ENCODE assay signal across 9 cellular contexts in genomic region chr2:112483821-112484220, GRCh38. TPM values are rescaled to one million over a fixed set of nuclear protein-coding genes. Genes with fewer than 3 reads are reported as not detected.
A peak's percentile ranks its signal among the peaks of the same experiment; 100 is the strongest.
DNase-seq lines count a peak whose midpoint lies in the region; ATAC-seq, FAIRE-seq and TF ChIP-seq lines count a peak whose summit lies in the region.
"Had no signal": no experiment of that assay in that cellular context is flagged by ENCODE, and none has a peak within 500 bp of the region (broad histone marks: within the 10 kb centered on the region; RNA-seq: fewer than 3 reads in every experiment).

No MANE protein-coding gene starts in this region.

- H3K79me2 ChIP-seq in endothelial cell of umbilical vein (ENCODE audit: control insufficient read depth, insufficient read depth, low read length) (peaks cover 52% of the 10 kb centered on the region), smooth muscle cell (ENCODE audit: low read depth) (peaks cover 30% of the 10 kb centered on the region)

- no peaks in the 10 kb centered on the region for H3K9me1 ChIP-seq in endothelial cell of umbilical vein (replicated peaks; ENCODE audit: control insufficient read depth, extremely low read depth, insufficient read depth, low read length)

- H3K4me3 Mint-ChIP-seq in activated CD4-positive, alpha-beta T cell treated with anti-CD3 and anti-CD28 coated beads, Interleukin-2, amount 10 ng/mL, durations not matched to agents 7 days and 5 days = peak overlapping the region; percentile 93

- CTCF ChIA-PET in activated CD4-positive, alpha-beta T cell treated with anti-CD3 and anti-CD28 coated beads, Interleukin-2, amount 10 ng/mL, durations not matched to agents 7 days and 5 days (lab: Charles Lee) = interaction anchor here (0.7 to 1.6 kb wide), 4 partner anchors 10 to 313 kb away, joined by 3 to 4 read pairs (median 3); no protein-coding TSS in a partner anchor
- CTCF ChIA-PET in endothelial cell of umbilical vein (lab: Charles Lee) = interaction anchor here (0.6 to 3.6 kb wide), 4 partner anchors 9 to 596 kb away, joined by 3 to 25 read pairs (median 8); no protein-coding TSS in a partner anchor

- H2AFZ ChIP-seq in endothelial cell of umbilical vein (ENCODE audit: low read depth, low read length) = no peak overlapping the region
- no peak overlapping the region for H2AFZ ChIP-seq in smooth muscle cell (ENCODE audit: low read depth)

- TF ChIP-seq EP300 in tibial nerve (IDR thresholded peaks at IDR 0.05) = no peak
- no peak for TF ChIP-seq EP300 in gastroesophageal sphincter (IDR thresholded peaks at IDR 0.05)

- DNase-seq in activated CD4-positive, alpha-beta T cell treated with anti-CD3 and anti-CD28 coated beads, Interleukin-2, amount 10 ng/mL, durations not matched to agents 7 days and 5 days = no peak
- no peak for DNase-seq in activated CD4-positive, alpha-beta T cell treated with anti-CD3 and anti-CD28 coated beads, Interleukin-2, amount 50 U/mL, for 4 hours
- DNase-seq in SJCRH30 (no peak), endothelial cell of umbilical vein (ENCODE audit: low read depth, low spot score) (peak; percentile 40), smooth muscle cell (lab: John Stamatoyannopoulos, UW; ENCODE audit: unreplicated experiment) (no peak), tibial nerve (ENCODE audit: low spot score in 2 of 2) (no peak)
- DNase-seq in stimulated activated CD8-positive, alpha-beta memory T cell treated with anti-CD3 and anti-CD28 coated beads, Interleukin-4, amount 100 ng/mL, for 48 hours = no peak
- DNase-seq: activated effector memory CD4-positive, alpha-beta T cell treated with Interleukin-2 at 50 U/mL for 16 hours had no signal

- H3F3A ChIP-seq in smooth muscle cell (ENCODE audit: low read depth) = no peaks in the 10 kb centered on the region

- H3K4me3 ChIP-seq in SJCRH30 (peak overlapping the region; percentile 96), endothelial cell of umbilical vein (replicated peaks in 1 of 3; ENCODE audit: insufficient read depth in 1 of 3, low read depth in 1 of 3, low read length in 3 of 3) (peak overlapping the region in 2 of 3 experiments; percentile 83 to 89), smooth muscle cell (no peak overlapping the region), tibial nerve (peak overlapping the region in 1 of 4 donors; percentile 98), gastroesophageal sphincter (no peak overlapping the region)

- H3K9me3 Mint-ChIP-seq in activated CD4-positive, alpha-beta T cell treated with anti-CD3 and anti-CD28 coated beads, Interleukin-2, amount 10 ng/mL, durations not matched to agents 7 days and 5 days = no peaks in the 10 kb centered on the region

- intact Hi-C loops in endothelial cell of umbilical vein (cut with micrococcal nuclease) = no loop called here

- H3K9ac ChIP-seq in endothelial cell of umbilical vein (replicated peaks; ENCODE audit: extremely low read depth, insufficient read depth, low read length) (peak overlapping the region; percentile 84), smooth muscle cell (ENCODE audit: low read depth) (no peak overlapping the region)

- TF ChIP-seq CTCF in endothelial cell of umbilical vein (IDR thresholded peaks at IDR 0.05; ENCODE audit: extremely low read depth in 1 of 2, insufficient read depth in 1 of 2, low read depth in 1 of 2, low read length in 2 of 2) (no peak), smooth muscle cell (IDR thresholded peaks at IDR 0.05; ENCODE audit: borderline replicate concordance, insufficient read depth, poor library complexity, severe bottlenecking) (no peak), tibial nerve (IDR thresholded peaks at IDR 0.05) (no peak), gastroesophageal sphincter (IDR thresholded peaks at IDR 0.05) (no peak)

- peaks cover 36% of the 10 kb centered on the region for H3K4me1 Mint-ChIP-seq in activated CD4-positive, alpha-beta T cell treated with anti-CD3 and anti-CD28 coated beads, Interleukin-2, amount 10 ng/mL, durations not matched to agents 7 days and 5 days

- peaks cover 20% of the 10 kb centered on the region for H3K36me3 ChIP-seq in SJCRH30
- peaks cover 0 to 4% of the 10 kb centered on the region in 2 experiments for H3K36me3 ChIP-seq in endothelial cell of umbilical vein (ENCODE audit: control insufficient read depth in 2 of 2, extremely low read depth in 1 of 2, insufficient read depth in 2 of 2, low read length in 2 of 2)
- H3K36me3 ChIP-seq in smooth muscle cell (ENCODE audit: low read depth) = no peaks in the 10 kb centered on the region
- H3K36me3 ChIP-seq in tibial nerve = peaks cover 0 to 26% (median 0%) of the 10 kb centered on the region in 3 donors
- peaks cover 0 to 17% of the 10 kb centered on the region in 2 donors for H3K36me3 ChIP-seq in gastroesophageal sphincter

- H3K9me3 ChIP-seq in SJCRH30 (replicated peaks) = no peaks in the 10 kb centered on the region
- no peaks in the 10 kb centered on the region for H3K9me3 ChIP-seq in endothelial cell of umbilical vein (replicated peaks; ENCODE audit: control insufficient read depth, insufficient read depth, low read length)
- H3K9me3 ChIP-seq in smooth muscle cell (replicated peaks; ENCODE audit: low read depth) = no peaks in the 10 kb centered on the region
- no peaks in the 10 kb centered on the region for H3K9me3 ChIP-seq in tibial nerve
- no peaks in the 10 kb centered on the region for H3K9me3 ChIP-seq in gastroesophageal sphincter

- no peak for ATAC-seq in gastroesophageal sphincter

- H3K4me1 ChIP-seq in SJCRH30 = peaks cover 10% of the 10 kb centered on the region; the same call in 1 of the 2 replicates
- H3K4me1 ChIP-seq in endothelial cell of umbilical vein (ENCODE audit: control insufficient read depth, extremely low read depth, insufficient read depth, low read length) = peaks cover 17% of the 10 kb centered on the region
- H3K4me1 ChIP-seq in smooth muscle cell (ENCODE audit: low read depth) = peaks cover 9% of the 10 kb centered on the region
- peaks cover 0 to 31% (median 18%) of the 10 kb centered on the region in 4 donors for H3K4me1 ChIP-seq in tibial nerve
- peaks cover 0 to 47% (median 18%) of the 10 kb centered on the region in 3 donors for H3K4me1 ChIP-seq in gastroesophageal sphincter

- H3K36me3 Mint-ChIP-seq in activated CD4-positive, alpha-beta T cell treated with anti-CD3 and anti-CD28 coated beads, Interleukin-2, amount 10 ng/mL, durations not matched to agents 7 days and 5 days (ENCODE audit: low read depth) = peaks cover 29% of the 10 kb centered on the region

- POLR2A ChIA-PET in activated CD4-positive, alpha-beta T cell treated with anti-CD3 and anti-CD28 coated beads, Interleukin-2, amount 10 ng/mL, durations not matched to agents 7 days and 5 days (lab: Charles Lee) = no interaction called here
- POLR2A ChIA-PET in endothelial cell of umbilical vein (lab: Charles Lee) = no interaction called here

- peak overlapping the region; percentile 90 for H3K4me2 ChIP-seq in endothelial cell of umbilical vein (ENCODE audit: insufficient read depth, low read length)
- peak overlapping the region; percentile 96 for H3K4me2 ChIP-seq in smooth muscle cell

- H3K27ac Mint-ChIP-seq in activated CD4-positive, alpha-beta T cell treated with anti-CD3 and anti-CD28 coated beads, Interleukin-2, amount 10 ng/mL, durations not matched to agents 7 days and 5 days = peak overlapping the region; percentile 58

- peak; percentile 89 for FAIRE-seq in endothelial cell of umbilical vein (lab: Jason Lieb, UNC)

- H3K27me3 Mint-ChIP-seq in activated CD4-positive, alpha-beta T cell treated with anti-CD3 and anti-CD28 coated beads, Interleukin-2, amount 10 ng/mL, durations not matched to agents 7 days and 5 days = no peaks in the 10 kb centered on the region

- dilution Hi-C loops in endothelial cell of umbilical vein (cut with MboI; ENCODE audit: extremely low pct_ligation_motif_present, low sequenced_read_pairs) = no loop called here

- WGBS in smooth muscle cell (ENCODE audit: low lambda C conversion rate) = 89% methylated on average over 3 of the region's 3 CpGs
- WGBS in tibial nerve, 2 donors = 84 to 90% methylated on average over 3 of the region's 3 CpGs
- WGBS in gastroesophageal sphincter (ENCODE audit: low coverage in 1 of 2), 2 donors = 63 to 91% methylated on average over 2 to 3 of the region's 3 CpGs

- H3K27ac ChIP-seq in SJCRH30 (no peak overlapping the region), endothelial cell of umbilical vein (ENCODE audit: insufficient read depth, low read depth, low read length) (peak overlapping the region; percentile 71), smooth muscle cell (ENCODE audit: low read depth) (no peak overlapping the region), tibial nerve (no peak overlapping the region), gastroesophageal sphincter (peak overlapping the region in 1 of 4 donors; percentile 83)

- TF ChIP-seq POLR2A in endothelial cell of umbilical vein (IDR thresholded peaks at IDR 0.05; ENCODE audit: low read depth, low read length) (no peak), tibial nerve (IDR thresholded peaks at IDR 0.05) (no peak), gastroesophageal sphincter (IDR thresholded peaks at IDR 0.05) (no peak)

- H4K20me1 ChIP-seq in endothelial cell of umbilical vein (replicated peaks; ENCODE audit: control insufficient read depth, extremely low read depth, insufficient read depth, low read length) (peaks cover 3% of the 10 kb centered on the region), smooth muscle cell (ENCODE audit: low read depth) (peaks cover 7% of the 10 kb centered on the region)

- BruUV-seq in endothelial cell of umbilical vein (replicated peaks; lab: Mats Ljungman, UMichigan) = no TSS peak

- H3K27me3 ChIP-seq in SJCRH30 = no peaks in the 10 kb centered on the region
- H3K27me3 ChIP-seq in endothelial cell of umbilical vein (ENCODE audit: control insufficient read depth in 2 of 2, insufficient read depth in 2 of 2, low read length in 2 of 2) = no peaks in the 10 kb centered on the region
- no peaks in the 10 kb centered on the region for H3K27me3 ChIP-seq in smooth muscle cell (ENCODE audit: low read depth)
- H3K27me3 ChIP-seq in tibial nerve = no peaks in the 10 kb centered on the region
- H3K27me3 ChIP-seq in gastroesophageal sphincter = no peaks in the 10 kb centered on the region

RNA-seq across cellular contexts. Expression of gene TTL, which starts 1.9 kb away (rescaled TPM):
- 10 to 100 TPM; 38.5 to 38.6 TPM for total RNA-seq in activated CD4-positive, alpha-beta T cell treated with anti-CD3 and anti-CD28 coated beads, Interleukin-2, amount 10 ng/mL, durations not matched to agents 7 days and 5 days
- 78.4 and 81.6 TPM in 2 replicates for total RNA-seq in SJCRH30 (2014; rRNA removed; shearing (Covaris generic))
- total RNA-seq in endothelial cell of umbilical vein (66.8 and 71.0 TPM in 2 replicates), smooth muscle cell (27.2 and 33.2 TPM in 2 replicates), tibial nerve (10 to 100 TPM; 11.8 to 27.8 (median 23.3) TPM), gastroesophageal sphincter (10 to 100 TPM; 19.3 to 33.8 (median 24.9) TPM)
- polyA plus RNA-seq in endothelial cell of umbilical vein (17.9 and 21.9 TPM in 2 replicates), smooth muscle cell (22.4 and 36.7 TPM in 2 replicates)
- polyA plus RNA-seq in endothelial cell of umbilical vein (2011; cell fraction: cytosol; rRNA removed) = 22.7 and 23.9 TPM in 2 replicates
- 34.9 and 40.9 TPM in 2 replicates for polyA plus RNA-seq in endothelial cell of umbilical vein (2011; cell fraction: nucleus; rRNA removed)
- 52.1 and 63.9 TPM in 2 replicates for polyA plus RNA-seq in endothelial cell of umbilical vein (2012)
- polyA minus RNA-seq in endothelial cell of umbilical vein = 54.3 and 59.0 TPM in 2 replicates
- polyA minus RNA-seq in endothelial cell of umbilical vein (2011; cell fraction: cytosol; rRNA and poly(A)+ RNA removed) = 30.0 TPM
- 20.8 and 32.0 TPM in 2 replicates for polyA minus RNA-seq in endothelial cell of umbilical vein (2011; cell fraction: nucleus; rRNA and poly(A)+ RNA removed)

RNA-seq across cellular contexts. Expression of gene RGPD8, which starts 50.4 kb away (rescaled TPM):
- 1 to 10 TPM; 4.1 to 4.2 TPM for total RNA-seq in activated CD4-positive, alpha-beta T cell treated with anti-CD3 and anti-CD28 coated beads, Interleukin-2, amount 10 ng/mL, durations not matched to agents 7 days and 5 days
- total RNA-seq in SJCRH30 (2014; rRNA removed; shearing (Covaris generic)) = 2.9 and 5.5 TPM in 2 replicates
- total RNA-seq in endothelial cell of umbilical vein (10.8 and 17.7 TPM in 2 replicates), smooth muscle cell (10.2 and 13.1 TPM in 2 replicates), tibial nerve (10 to 100 TPM; 10.2 to 24.3 (median 19.0) TPM), gastroesophageal sphincter (10 to 100 TPM; 15.9 to 38.4 (median 18.3) TPM)
- polyA plus RNA-seq in endothelial cell of umbilical vein (0.75 and 0.98 TPM in 2 replicates), smooth muscle cell (1.1 and 1.3 TPM in 2 replicates)
- 0.37 and 0.52 TPM in 2 replicates for polyA plus RNA-seq in endothelial cell of umbilical vein (2011; cell fraction: cytosol; rRNA removed)
- polyA plus RNA-seq in endothelial cell of umbilical vein (2011; cell fraction: nucleus; rRNA removed) = 10.8 and 12.0 TPM in 2 replicates
- 6.2 and 8.0 TPM in 2 replicates for polyA plus RNA-seq in endothelial cell of umbilical vein (2012)
- 1.7 and 7.9 TPM in 2 replicates for polyA minus RNA-seq in endothelial cell of umbilical vein
- polyA minus RNA-seq in endothelial cell of umbilical vein (2011; cell fraction: cytosol; rRNA and poly(A)+ RNA removed) = 2.7 TPM
- 28.9 and 30.9 TPM in 2 replicates for polyA minus RNA-seq in endothelial cell of umbilical vein (2011; cell fraction: nucleus; rRNA and poly(A)+ RNA removed)

RNA-seq across cellular contexts. Expression of gene POLR1B, which starts 58.4 kb away (rescaled TPM):
- 10 to 100 TPM; 34.6 to 35.2 TPM for total RNA-seq in activated CD4-positive, alpha-beta T cell treated with anti-CD3 and anti-CD28 coated beads, Interleukin-2, amount 10 ng/mL, durations not matched to agents 7 days and 5 days
- 30.3 and 37.5 TPM in 2 replicates for total RNA-seq in SJCRH30 (2014; rRNA removed; shearing (Covaris generic))
- total RNA-seq in endothelial cell of umbilical vein (21.3 and 28.9 TPM in 2 replicates), smooth muscle cell (12.5 and 16.9 TPM in 2 replicates), tibial nerve (10 to 100 TPM; 10.3 to 14.9 (median 12.1) TPM), gastroesophageal sphincter (10 to 100 TPM; 11.7 to 21.5 (median 13.3) TPM)
- polyA plus RNA-seq in endothelial cell of umbilical vein (12.2 and 13.8 TPM in 2 replicates), smooth muscle cell (7.4 and 7.6 TPM in 2 replicates)
- 9.0 and 9.3 TPM in 2 replicates for polyA plus RNA-seq in endothelial cell of umbilical vein (2011; cell fraction: cytosol; rRNA removed)
- 13.0 and 16.0 TPM in 2 replicates for polyA plus RNA-seq in endothelial cell of umbilical vein (2011; cell fraction: nucleus; rRNA removed)
- polyA plus RNA-seq in endothelial cell of umbilical vein (2012) = 13.8 and 24.3 TPM in 2 replicates
- polyA minus RNA-seq in endothelial cell of umbilical vein = 36.9 and 49.4 TPM in 2 replicates
- polyA minus RNA-seq in endothelial cell of umbilical vein (2011; cell fraction: cytosol; rRNA and poly(A)+ RNA removed) = 35.9 TPM
- 18.5 and 20.1 TPM in 2 replicates for polyA minus RNA-seq in endothelial cell of umbilical vein (2011; cell fraction: nucleus; rRNA and poly(A)+ RNA removed)

Comparison
In these comparisons a context has a peak if more than half of its experiments do, and no peak if none do; other contexts are left out.
1. H3K4me3 ChIP-seq: peak in SJCRH30 (single experiment) and endothelial cell of umbilical vein (2 of 3); none in smooth muscle cell (single experiment) and gastroesophageal sphincter (0 of 2).